Comparison of ENCODE assay signal across 16 cellular contexts in genomic region chr15:67167131-67167530, GRCh38.
A peak's percentile ranks its signal among the peaks of the same experiment; 100 is the strongest.
DNase-seq lines count a peak whose midpoint lies in the region; ATAC-seq and TF ChIP-seq lines count a peak whose summit lies in the region.
"Had no signal": no experiment of that assay in that cellular context is flagged by ENCODE, and none has a peak within 500 bp of the region (broad histone marks: within the 10 kb centered on the region; RNA-seq: fewer than 3 reads in every experiment).

No MANE protein-coding gene starts in this region.

- peaks cover 45% of the 10 kb centered on the region for H3K36me3 ChIP-seq in right atrium auricular region
- no peaks in the 10 kb centered on the region for H3K36me3 ChIP-seq in uterus

- no peaks in the 10 kb centered on the region for H3K9me3 ChIP-seq in right atrium auricular region
- no peaks in the 10 kb centered on the region for H3K9me3 ChIP-seq in uterus
- H3K9me3 ChIP-seq in CD4-positive, alpha-beta T cell (ENCODE audit: control insufficient read depth, low read length): no peaks in the 10 kb centered on the region

- POLR2A ChIA-PET in CD4-positive, alpha-beta T cell (lab: Charles Lee): interaction anchor here (0.6 kb wide), 1 partner anchor 84 kb away, joined by 3 read pairs; no protein-coding TSS in a partner anchor

- H3K4me3 Mint-ChIP-seq in brain (no peak overlapping the region), nephron (no peak overlapping the region)
- no peak overlapping the region for H3K4me3 Mint-ChIP-seq in CD4-positive, alpha-beta T cell

- H3K4me3 ChIP-seq in right atrium auricular region: no peak overlapping the region
- no peak overlapping the region for H3K4me3 ChIP-seq in uterus

- no peaks in the 10 kb centered on the region for H3K27me3 ChIP-seq in right atrium auricular region
- no peaks in the 10 kb centered on the region for H3K27me3 ChIP-seq in uterus
- H3K27me3 ChIP-seq in CD4-positive, alpha-beta T cell (ENCODE audit: control insufficient read depth, insufficient read depth, low read length): no peaks in the 10 kb centered on the region

- H3K9me3 Mint-ChIP-seq in brain (peaks cover 0 to 5% (median 0%) of the 10 kb centered on the region in 5 experiments), nephron (no peaks in the 10 kb centered on the region)
- H3K9me3 Mint-ChIP-seq in CD4-positive, alpha-beta T cell: no peaks in the 10 kb centered on the region

- peak overlapping the region; percentile 47 to 51 for H3K27ac ChIP-seq in right atrium auricular region
- H3K27ac ChIP-seq in uterus: peak overlapping the region; percentile 24 to 31
- no peak overlapping the region for H3K27ac ChIP-seq in CD4-positive, alpha-beta T cell (ENCODE audit: low read depth, low read length)
- H3K27ac ChIP-seq: epithelial cell of prostate had no signal

- peak overlapping the region in 4 of 5 experiments; percentile 38 to 73 (median 51) for H3K27ac Mint-ChIP-seq in brain
- peak overlapping the region; percentile 84 to 94 (median 91) for H3K27ac Mint-ChIP-seq in nephron
- H3K27ac Mint-ChIP-seq in CD4-positive, alpha-beta T cell: no peak overlapping the region

- H3K27me3 Mint-ChIP-seq in brain (peaks cover 2% of the 10 kb centered on the region), nephron (ENCODE audit: low read depth) (peaks cover 7% of the 10 kb centered on the region)
- H3K27me3 Mint-ChIP-seq in CD4-positive, alpha-beta T cell: no peaks in the 10 kb centered on the region

- intact Hi-C loops in Right ventricle myocardium superior (cut with DNase I): no loop called here
- intact Hi-C loops in uterus (cut with DNase I; ENCODE audit: low total_unique reads): no loop called here
- intact Hi-C loops in CD4-positive, alpha-beta T cell (cut with DNase I, micrococcal nuclease): no loop called here

- H3K36me3 Mint-ChIP-seq in brain: peaks cover 12% of the 10 kb centered on the region
- peaks cover 62% of the 10 kb centered on the region for H3K36me3 Mint-ChIP-seq in nephron (ENCODE audit: low read depth)
- H3K36me3 Mint-ChIP-seq in CD4-positive, alpha-beta T cell (ENCODE audit: low read depth): peaks cover 83% of the 10 kb centered on the region

- H3K4me1 ChIP-seq in right atrium auricular region (peaks cover 0 to 53% of the 10 kb centered on the region in 2 donors), uterus (peaks cover 0 to 5% of the 10 kb centered on the region in 2 donors)

- CTCF ChIA-PET in CD4-positive, alpha-beta T cell (lab: Charles Lee): no interaction called here

- no peak for TF ChIP-seq POLR2A in uterus (IDR thresholded peaks at IDR 0.05)

- H3K4me1 Mint-ChIP-seq in brain (peaks cover 83% of the 10 kb centered on the region), nephron (peaks cover 88% of the 10 kb centered on the region)
- H3K4me1 Mint-ChIP-seq in CD4-positive, alpha-beta T cell (ENCODE audit: low read depth): peaks cover 7% of the 10 kb centered on the region

- DNase-seq in right atrium auricular region (ENCODE audit: low spot score) (no peak), Right ventricle myocardium superior (no peak), uterus (no peak), NCI-H1694 treated with DMSO at 0.1 percent for 48 hours (lab: John Stamatoyannopoulos, UW) (no peak), NCI-H1105 (lab: John Stamatoyannopoulos, UW) (no peak)
- no peak for DNase-seq in CD4-positive, alpha-beta T cell
- DNase-seq: activated T-cell treated with anti-CD3 and anti-CD28 coated beads, Interleukin-2, amount 50 U/mL, for 48 hours; amniotic stem cell; Kasumi-1; NCI-H1436; NCI-H2227 treated with DMSO at 0.1 percent for 48 hours; stimulated activated CD4-positive, alpha-beta T cell treated with anti-CD3 and anti-CD28 coated beads, Interleukin-12 subunit alpha, Interleukin-12 subunit beta, amount 100 ng/mL, for 4 hours; stimulated activated naive CD8-positive, alpha-beta T cell treated with anti-CD3 and anti-CD28 coated beads, Interleukin-15, Interleukin-2, amounts not matched to agents 100 U/mL and 50 U/mL, for 24 hours had no signal

- no peak for ATAC-seq in Right ventricle myocardium superior (ENCODE audit: poor library complexity)
- no peak for ATAC-seq in CD4-positive, alpha-beta T cell (ENCODE audit: poor library complexity)
- ATAC-seq: stimulated activated naive CD8-positive, alpha-beta T cell treated with anti-CD3 and anti-CD28 coated beads, Interleukin-15, Interleukin-2, amounts not matched to agents 100 U/mL and 50 U/mL, for 24 hours had no signal

- TF ChIP-seq CTCF in right atrium auricular region (IDR thresholded peaks at IDR 0.05): no peak
- no peak for TF ChIP-seq CTCF in brain (conservative IDR thresholded peaks at IDR 0.05)
- TF ChIP-seq CTCF in nephron (IDR thresholded peaks at IDR 0.05; ENCODE audit: unreplicated experiment in 3 of 3): no peak
- TF ChIP-seq CTCF in uterus (IDR thresholded peaks at IDR 0.05): no peak
- TF ChIP-seq CTCF in CD4-positive, alpha-beta T cell (IDR thresholded peaks at IDR 0.05): no peak
